Comparison of ENCODE assay signal across 17 cellular contexts in genomic region chr14:55151601-55152000, GRCh38. TPM values are rescaled to one million over a fixed set of nuclear protein-coding genes. Genes with fewer than 3 reads are reported as not detected.
DNase-seq lines count a peak whose midpoint lies in the region; FAIRE-seq and TF ChIP-seq lines count a peak whose summit lies in the region.
"Had no signal": no experiment of that assay in that cellular context is flagged by ENCODE, and none has a peak within 500 bp of the region (broad histone marks: within the 10 kb centered on the region; RNA-seq: fewer than 3 reads in every experiment).

No MANE protein-coding gene starts in this region.

- DNase-seq in AG10803 (ENCODE audit: low read depth) (peak; percentile 33), HCEC 1CT (peak; percentile 27), osteocyte (ENCODE audit: extremely low spot score, unreplicated experiment) (no peak), dedifferentiated amniotic fluid mesenchymal stem cell (ENCODE audit: extremely low spot score) (no peak), NCI-H1048 (lab: John Stamatoyannopoulos, UW) (no peak), GM12891 (ENCODE audit: insufficient read length, low spot score) (no peak)
- DNase-seq: CD4-positive, CD25-positive, alpha-beta regulatory T cell; DMS79; H9; KG1; NCI-H1105 treated with DMSO at 0.1 percent for 48 hours; NCI-H1694; NCI-H446; NCI-H526 had no signal

- no peak overlapping the region for H3K4me3 ChIP-seq in AG10803 (ENCODE audit: low read length)
- H3K4me3 ChIP-seq: GM12878 had no signal

- no peaks in the 10 kb centered on the region for H3K9me3 Mint-ChIP-seq in osteocyte (ENCODE audit: unreplicated experiment)
- H3K9me3 Mint-ChIP-seq: CD4-positive, CD25-positive, alpha-beta regulatory T cell; H9 had no signal

- no peak overlapping the region for H3K4me3 Mint-ChIP-seq in osteocyte (ENCODE audit: unreplicated experiment)
- H3K4me3 Mint-ChIP-seq: CD4-positive, CD25-positive, alpha-beta regulatory T cell; H9 had no signal

- FAIRE-seq in endometrium (lab: Jason Lieb, UNC): peak; percentile 15
- no peak for FAIRE-seq in GM12891 (lab: Jason Lieb, UNC)
- FAIRE-seq: A204.1, GM12878 had no signal

- peak overlapping the region; percentile 17 for H3K27ac Mint-ChIP-seq in osteocyte (ENCODE audit: unreplicated experiment)
- H3K27ac Mint-ChIP-seq: CD4-positive, CD25-positive, alpha-beta regulatory T cell; H9 had no signal

- TF ChIP-seq POLR2A in GM12891 (IDR thresholded peaks at IDR 0.05; ENCODE audit: low read depth, low read length): no peak

- H3K4me1 Mint-ChIP-seq in osteocyte (ENCODE audit: unreplicated experiment): peaks cover 13% of the 10 kb centered on the region
- H3K4me1 Mint-ChIP-seq: H9 had no signal

- TF ChIP-seq CTCF in AG10803 (conservative IDR thresholded peaks at IDR 0.05; ENCODE audit: low read length) (no peak), osteocyte (IDR thresholded peaks at IDR 0.05) (no peak)

- H3K27me3 Mint-ChIP-seq in osteocyte (ENCODE audit: unreplicated experiment): no peaks in the 10 kb centered on the region
- H3K27me3 Mint-ChIP-seq: CD4-positive, CD25-positive, alpha-beta regulatory T cell had no signal

- peaks cover 7% of the 10 kb centered on the region for H3K36me3 Mint-ChIP-seq in osteocyte (ENCODE audit: unreplicated experiment)

TF ChIP-seq in GM12891, 5 proteins besides CTCF, POLR2A, EP300 and RAD21:
- TF ChIP-seq POLR2AphosphoS5 (IDR thresholded peaks at IDR 0.05; ENCODE audit: low read depth, low read length): no peak
- TF ChIP-seq PAX5 (IDR thresholded peaks at IDR 0.05; ENCODE audit: insufficient read depth, low read length, severe bottlenecking): no peak
- no peak for TF ChIP-seq SPI1 (IDR thresholded peaks at IDR 0.05; ENCODE audit: low read depth, low read length)
- TF ChIP-seq POU2F2 (IDR thresholded peaks at IDR 0.05; ENCODE audit: low read depth, low read length): no peak
- no peak for TF ChIP-seq TAF1 (IDR thresholded peaks at IDR 0.05; ENCODE audit: low read depth, low read length)

RNA-seq across cellular contexts. Expression of gene LGALS3, which starts 22.5 kb away (rescaled TPM):
- 90.8 and 91.0 TPM in 2 replicates for total RNA-seq in osteocyte
- polyA plus RNA-seq in GM12891 (2012; ENCODE audit: low read depth, missing spikeins): 20.1 TPM

RNA-seq across cellular contexts. Expression of gene DLGAP5, which starts 39.8 kb away (rescaled TPM):
- total RNA-seq in osteocyte: 11.5 and 11.7 TPM in 2 replicates
- polyA plus RNA-seq in GM12891 (2012; ENCODE audit: low read depth, missing spikeins): 26.9 TPM

Comparison
In these comparisons a context has a peak if more than half of its experiments do, and no peak if none do; other contexts are left out.
1. DNase-seq: peak in AG10803 (single experiment) and HCEC 1CT (single experiment); none in osteocyte (single experiment), dedifferentiated amniotic fluid mesenchymal stem cell (single experiment), NCI-H1048 (single experiment) and GM12891 (single experiment).